In the genomic region with DNA sequence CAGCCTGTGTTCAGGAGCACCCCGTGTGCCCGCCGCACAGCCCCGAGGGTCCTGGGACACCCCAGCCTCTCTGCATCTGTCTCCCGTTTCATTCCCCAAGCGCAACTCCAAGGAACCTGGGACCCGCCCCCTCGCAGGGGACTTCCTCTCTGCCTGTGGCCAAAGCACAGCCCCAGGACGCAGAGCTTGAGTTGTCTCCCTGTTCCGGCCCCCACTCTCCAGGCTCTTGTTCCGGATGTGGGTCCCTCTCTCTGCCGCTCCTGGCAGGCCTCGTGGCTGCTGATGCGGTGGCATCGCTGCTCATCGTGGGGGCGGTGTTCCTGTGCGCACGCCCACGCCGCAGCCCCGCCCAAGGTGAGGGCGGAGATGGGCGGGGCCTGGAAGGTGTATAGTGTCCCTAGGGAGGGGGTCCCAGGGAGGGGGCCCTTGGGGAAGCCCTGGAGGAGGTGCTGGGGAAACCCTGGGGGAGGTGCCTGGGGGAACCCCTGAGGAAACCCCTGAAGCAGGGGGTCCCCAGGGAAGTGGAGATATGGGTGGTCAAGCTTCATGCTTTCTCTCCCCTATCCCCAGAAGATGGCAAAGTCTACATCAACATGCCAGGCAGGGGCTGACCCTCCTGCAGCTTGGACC, we compare ENCODE assay signal across 8 cellular contexts. TPM values are rescaled to one million over a fixed set of nuclear protein-coding genes. Genes with fewer than 3 reads are reported as not detected.
DNase-seq lines count a peak whose midpoint lies in the region; ATAC-seq and TF ChIP-seq lines count a peak whose summit lies in the region.

No MANE protein-coding gene starts in this region.

- H3K27me3 ChIP-seq in heart left ventricle (no peaks in the 10 kb centered on the region), prostate gland (replicated peaks; ENCODE audit: insufficient read depth) (no peaks in the 10 kb centered on the region), aorta (ENCODE audit: control insufficient read depth in 1 of 2, insufficient read depth in 2 of 2, low read length in 1 of 2) (no peaks in the 10 kb centered on the region)

- H3K27ac ChIP-seq in heart left ventricle (peak overlapping the region in 9 of 12 donors; percentile 17 to 88 (median 62)), prostate gland (peak overlapping the region; percentile 26 to 33), aorta (ENCODE audit: low read depth in 1 of 2, low read length in 2 of 2) (no peak overlapping the region)

- peaks cover 0 to 60% (median 4%) of the 10 kb centered on the region in 12 donors for H3K4me1 ChIP-seq in heart left ventricle
- no peaks in the 10 kb centered on the region for H3K4me1 ChIP-seq in prostate gland (replicated peaks)
- no peaks in the 10 kb centered on the region for H3K4me1 ChIP-seq in aorta (ENCODE audit: control insufficient read depth in 1 of 2, insufficient read depth in 2 of 2, low read length in 2 of 2)

- H3K9me3 Mint-ChIP-seq in CD14-positive monocyte (peaks cover 0 to 2% (median 0%) of the 10 kb centered on the region in 7 donors), IgD-negative memory B cell (no peaks in the 10 kb centered on the region)
- H3K9me3 Mint-ChIP-seq in activated naive CD8-positive, alpha-beta T cell treated with anti-CD3 and anti-CD28 coated beads for 36 hours = no peaks in the 10 kb centered on the region

- ATAC-seq in GM19438 (IDR thresholded peaks at IDR 0.05; ENCODE audit: low read depth, unreplicated experiment) (peak; percentile 39), heart left ventricle (peak; percentile 5 to 46 (median 21)), aorta (ENCODE audit: low FRiP score) (no peak)

- intact Hi-C loops in CD14-positive monocyte (cut with micrococcal nuclease) (loop anchor here in 1 of 2 donors (2.0 to 10.0 kb wide), 5 partner anchors 27 to 459 kb away; partner anchors contain the start of genes FFAR2, IGFLR1, LIN37 and OVOL3), heart left ventricle (cut with DNase I) (no loop called here), prostate gland (cut with DNase I) (no loop called here), aorta (cut with DNase I) (no loop called here)

- H3K4me3 ChIP-seq in heart left ventricle (peak overlapping the region in 7 of 12 donors; percentile 8 to 69 (median 26)), prostate gland (peak overlapping the region in 1 of 2 donors; percentile 8), aorta (ENCODE audit: low read length in 2 of 2) (no peak overlapping the region)

- no peak for TF ChIP-seq POLR2A in heart left ventricle (IDR thresholded peaks at IDR 0.05)
- TF ChIP-seq POLR2A in prostate gland (IDR thresholded peaks at IDR 0.05) = peak; percentile 37

- H3K4me1 Mint-ChIP-seq in CD14-positive monocyte = peaks cover 61% of the 10 kb centered on the region
- peaks cover 34 to 44% (median 37%) of the 10 kb centered on the region in 3 donors for H3K4me1 Mint-ChIP-seq in IgD-negative memory B cell
- peaks cover 43% of the 10 kb centered on the region for H3K4me1 Mint-ChIP-seq in activated naive CD8-positive, alpha-beta T cell treated with anti-CD3 and anti-CD28 coated beads for 36 hours

- H3K27ac Mint-ChIP-seq in CD14-positive monocyte = peak overlapping the region; percentile 96 to 100 (median 100)
- peak overlapping the region; percentile 91 to 99 (median 96) for H3K27ac Mint-ChIP-seq in IgD-negative memory B cell
- H3K27ac Mint-ChIP-seq in activated naive CD8-positive, alpha-beta T cell treated with anti-CD3 and anti-CD28 coated beads for 36 hours = peak overlapping the region; percentile 90

- no peaks in the 10 kb centered on the region for H3K9me3 ChIP-seq in heart left ventricle
- no peaks in the 10 kb centered on the region for H3K9me3 ChIP-seq in prostate gland
- no peaks in the 10 kb centered on the region for H3K9me3 ChIP-seq in aorta (ENCODE audit: control insufficient read depth, low read length)

- peaks cover 0 to 12% (median 0%) of the 10 kb centered on the region in 3 donors for H3K27me3 Mint-ChIP-seq in CD14-positive monocyte (ENCODE audit: low read depth in 3 of 3)
- no peaks in the 10 kb centered on the region for H3K27me3 Mint-ChIP-seq in IgD-negative memory B cell
- H3K27me3 Mint-ChIP-seq in activated naive CD8-positive, alpha-beta T cell treated with anti-CD3 and anti-CD28 coated beads for 36 hours = no peaks in the 10 kb centered on the region

- H3K4me3 Mint-ChIP-seq in CD14-positive monocyte (peak overlapping the region; percentile 97 to 98), IgD-negative memory B cell (peak overlapping the region; percentile 76 to 95 (median 88))
- H3K4me3 Mint-ChIP-seq in activated naive CD8-positive, alpha-beta T cell treated with anti-CD3 and anti-CD28 coated beads for 36 hours = peak overlapping the region; percentile 89

- TF ChIP-seq CTCF in CD14-positive monocyte (IDR thresholded peaks at IDR 0.05) (no peak), heart left ventricle (IDR thresholded peaks at IDR 0.05) (no peak), prostate gland (IDR thresholded peaks at IDR 0.05) (no peak)

- 1 to 6% (median 3%) methylated on average over 14 to 24 of the region's 24 CpGs for WGBS in heart left ventricle, 4 donors
- WGBS in prostate gland = 1% methylated on average over 18 of the region's 24 CpGs
- 2 to 3% methylated on average over 20 to 24 of the region's 24 CpGs for WGBS in aorta, 2 donors

- peaks cover 0 to 4% (median 0%) of the 10 kb centered on the region in 9 donors for H3K36me3 ChIP-seq in heart left ventricle
- H3K36me3 ChIP-seq in prostate gland = no peaks in the 10 kb centered on the region
- no peaks in the 10 kb centered on the region for H3K36me3 ChIP-seq in aorta (ENCODE audit: control insufficient read depth in 1 of 2, insufficient read depth in 2 of 2, low read length in 1 of 2)

- DNase-seq in CD14-positive monocyte (ENCODE audit: low spot score) = peak; percentile 97
- peak; percentile 95 for DNase-seq in SKM-1 treated with dmso at 0.1 percent for 144 hours (lab: John Stamatoyannopoulos, UW; ENCODE audit: unreplicated experiment)
- DNase-seq in activated naive CD8-positive, alpha-beta T cell treated with anti-CD3 and anti-CD28 coated beads for 36 hours = peak; percentile 88
- peak; percentile 71 to 92 (median 80) for DNase-seq in heart left ventricle
- DNase-seq in prostate gland (ENCODE audit: low spot score) = peak; percentile 50
- peak; percentile 86 to 93 for DNase-seq in aorta

- H3K36me3 Mint-ChIP-seq in CD14-positive monocyte (peaks cover 36 to 41% of the 10 kb centered on the region in 2 donors), IgD-negative memory B cell (peaks cover 2% of the 10 kb centered on the region)
- peaks cover 11% of the 10 kb centered on the region for H3K36me3 Mint-ChIP-seq in activated naive CD8-positive, alpha-beta T cell treated with anti-CD3 and anti-CD28 coated beads for 36 hours

RNA-seq across cellular contexts. Expression of gene HCST, which starts 1.3 kb away (rescaled TPM):
- polyA plus RNA-seq in CD14-positive monocyte (100 to 1,000 TPM; 594 to 829 TPM), IgD-negative memory B cell (118 TPM), heart left ventricle (10 to 100 TPM in 1 of 2 donors, 1 to 10 TPM in 1; 3.2 to 10.1 TPM), aorta (10 to 100 TPM in 1 of 2 donors, 1 to 10 TPM in 1; 7.3 to 20.9 TPM)
- total RNA-seq in activated naive CD8-positive, alpha-beta T cell treated with anti-CD3 and anti-CD28 coated beads for 36 hours = 10 to 100 TPM; 44.9 to 53.8 TPM
- total RNA-seq in heart left ventricle (10 to 100 TPM in 2 of 9 donors, 1 to 10 TPM in 6, not detected in 1; 2.3 to 31.7 (median 4.7) TPM), prostate gland (1 to 10 TPM in 1 of 2 donors, not detected in 1; 4.9 TPM), aorta (10 to 100 TPM; 18.7 TPM)

RNA-seq across cellular contexts. Expression of gene NFKBID, which starts 3.3 kb away (rescaled TPM):
- polyA plus RNA-seq in CD14-positive monocyte (1 to 10 TPM; 6.4 to 9.3 TPM), IgD-negative memory B cell (28.6 TPM), heart left ventricle (1 to 10 TPM; 2.8 to 3.1 TPM), aorta (10 to 100 TPM in 1 of 2 donors, 1 to 10 TPM in 1; 2.9 to 10.4 TPM)
- total RNA-seq in activated naive CD8-positive, alpha-beta T cell treated with anti-CD3 and anti-CD28 coated beads for 36 hours = 10 to 100 TPM; 72.2 to 73.7 TPM
- total RNA-seq in heart left ventricle (10 to 100 TPM in 1 of 9 donors, 1 to 10 TPM in 7, under 1 TPM in 1; 0.79 to 12.3 (median 3.0) TPM), prostate gland (10 to 100 TPM in 1 of 2 donors, 1 to 10 TPM in 1; 5.6 to 10.8 TPM), aorta (10 to 100 TPM; 18.9 to 19.4 TPM)

RNA-seq across cellular contexts. Expression of gene TYROBP, which starts 4.4 kb away (rescaled TPM):
- polyA plus RNA-seq in CD14-positive monocyte (1,000 to 10,000 TPM; 5,182 to 6,141 TPM), IgD-negative memory B cell (13.7 TPM), heart left ventricle (10 to 100 TPM; 17.1 to 42.7 TPM), aorta (100 to 1,000 TPM in 1 of 2 donors, 10 to 100 TPM in 1; 48.8 to 327 TPM)
- not detected for total RNA-seq in activated naive CD8-positive, alpha-beta T cell treated with anti-CD3 and anti-CD28 coated beads for 36 hours
- total RNA-seq in heart left ventricle (100 to 1,000 TPM in 2 of 9 donors, 10 to 100 TPM in 7; 12.6 to 237 (median 19.4) TPM), prostate gland (10 to 100 TPM; 30.6 to 60.7 TPM), aorta (100 to 1,000 TPM in 1 of 2 donors, 10 to 100 TPM in 1; 98.9 to 117 TPM)

RNA-seq across cellular contexts. Expression of gene LRFN3, which starts 32.5 kb away (rescaled TPM):
- polyA plus RNA-seq in CD14-positive monocyte (not detected), IgD-negative memory B cell (0.15 TPM), heart left ventricle (10 to 100 TPM in 1 of 2 donors, 1 to 10 TPM in 1; 6.3 to 14.7 TPM), aorta (1 to 10 TPM; 2.0 to 6.1 TPM)
- total RNA-seq in activated naive CD8-positive, alpha-beta T cell treated with anti-CD3 and anti-CD28 coated beads for 36 hours = 1 to 10 TPM; 5.8 to 7.1 TPM
- total RNA-seq in heart left ventricle (10 to 100 TPM in 3 of 9 donors, 1 to 10 TPM in 6; 4.5 to 18.6 (median 8.5) TPM), prostate gland (10 to 100 TPM; 21.7 to 32.3 TPM), aorta (10 to 100 TPM; 14.5 to 15.1 TPM)

RNA-seq across cellular contexts. Expression of gene APLP1, which starts 35.3 kb away (rescaled TPM):
- polyA plus RNA-seq in CD14-positive monocyte (not detected), IgD-negative memory B cell (not detected), heart left ventricle (10 to 100 TPM in 1 of 2 donors, 1 to 10 TPM in 1; 2.1 to 19.0 TPM), aorta (10 to 100 TPM in 1 of 2 donors, 1 to 10 TPM in 1; 7.6 to 23.0 TPM)
- under 1 TPM; 0.68 to 0.88 TPM for total RNA-seq in activated naive CD8-positive, alpha-beta T cell treated with anti-CD3 and anti-CD28 coated beads for 36 hours
- total RNA-seq in heart left ventricle (10 to 100 TPM in 8 of 9 donors, 1 to 10 TPM in 1; 8.9 to 44.3 (median 25.3) TPM), prostate gland (10 to 100 TPM in 1 of 2 donors, 1 to 10 TPM in 1; 3.6 to 38.0 TPM), aorta (10 to 100 TPM; 12.9 to 13.5 TPM)

Comparison
In these comparisons a context has a peak if more than half of its experiments do, and no peak if none do; other contexts are left out.
1. H3K27ac ChIP-seq: peak in heart left ventricle (9 of 12) and prostate gland (2 of 2); none in aorta (0 of 2).
2. H3K4me3 ChIP-seq: peak in heart left ventricle (7 of 12); none in aorta (0 of 2).
3. RNA of gene TYROBP, which starts 4.4 kb away (total RNA-seq): 98.9 to 117 TPM in aorta, 30.6 to 60.7 TPM in prostate gland and 12.6 to 237 TPM in heart left ventricle; not detected in activated naive CD8-positive, alpha-beta T cell treated with anti-CD3 and anti-CD28 coated beads for 36 hours; every median in the first group is over 10 times any median in the second.
4. Peak in every context shown above with its lines, with median percentiles within 50 percentile points of each other: DNase-seq, H3K27ac Mint-ChIP-seq and H3K4me3 Mint-ChIP-seq.